In genomic region chr7:148397056-148397455, GRCh38 we compare ENCODE assay signal across 26 cellular contexts.
"Had no signal": no experiment of that assay in that cellular context is flagged by ENCODE, and none has a peak within 500 bp of the region (broad histone marks: within the 10 kb centered on the region; RNA-seq: fewer than 3 reads in every experiment).

No MANE protein-coding gene starts in this region.

- H3K4me3 Mint-ChIP-seq: mesothelial cell of epicardium; nephron; stimulated activated memory B cell treated with anti-CD40 and anti-IgM and Interleukin-4, amounts not matched to agents 10 μg/mL and 1 μg/mL and 100 μg/mL, for 72 hours; type B pancreatic cell had no signal

- H3K9me3 Mint-ChIP-seq: mesothelial cell of epicardium; nephron; stimulated activated memory B cell treated with anti-CD40 and anti-IgM and Interleukin-4, amounts not matched to agents 10 μg/mL and 1 μg/mL and 100 μg/mL, for 72 hours; type B pancreatic cell had no signal

- H3K4me3 ChIP-seq: gastrocnemius medialis, heart left ventricle, hepatocyte, left lung, mucosa of descending colon, ovary, psoas muscle, sigmoid colon, testis, tibial artery had no signal

- H3K4me2 ChIP-seq: hepatocyte had no signal

- H3K79me2 ChIP-seq: hepatocyte had no signal

- H3K9me3 ChIP-seq: gastrocnemius medialis, heart left ventricle, left lung, mucosa of descending colon, ovary, psoas muscle, sigmoid colon, testis, tibial artery had no signal

- H3K27ac Mint-ChIP-seq: mesothelial cell of epicardium, nephron, type B pancreatic cell had no signal

- H3K27ac ChIP-seq: gastrocnemius medialis, heart left ventricle, hepatocyte, left lung, ovary, psoas muscle, sigmoid colon, testis, tibial artery had no signal

- H3K27me3 ChIP-seq: dorsolateral prefrontal cortex, hepatocyte, ovary, testis had no signal

- DNase-seq: dorsolateral prefrontal cortex; effector CD4-positive, alpha-beta T cell; foreskin fibroblast; gastrocnemius medialis; heart left ventricle; left cardiac atrium; left lung; mesenchymal stem cell; mucosa of descending colon; naive B cell; occipital lobe; ovary; posterior cingulate gyrus; psoas muscle; right cardiac atrium; sigmoid colon; stimulated activated CD4-positive, alpha-beta T cell treated with anti-CD3 and anti-CD28 coated beads, Interleukin-4, amount 100 ng/mL, for 4 hours; stimulated activated naive CD8-positive, alpha-beta T cell treated with anti-CD3 and anti-CD28 coated beads, Interleukin-15, Interleukin-2, amounts not matched to agents 100 U/mL and 50 U/mL, for 24 hours; substantia nigra; testis; tibial artery had no signal

- H2AFZ ChIP-seq: hepatocyte had no signal

- H3K36me3 ChIP-seq: gastrocnemius medialis, heart left ventricle, left lung, ovary, sigmoid colon, tibial artery had no signal

- H3K36me3 Mint-ChIP-seq: mesothelial cell of epicardium, type B pancreatic cell had no signal

- H3K4me1 ChIP-seq: gastrocnemius medialis, heart left ventricle, left lung, psoas muscle, sigmoid colon, testis, tibial artery had no signal

- H3K27me3 Mint-ChIP-seq: stimulated activated memory B cell treated with anti-CD40 and anti-IgM and Interleukin-4, amounts not matched to agents 10 μg/mL and 1 μg/mL and 100 μg/mL, for 72 hours had no signal

- ATAC-seq: gastrocnemius medialis; heart left ventricle; left cardiac atrium; left lung; mucosa of descending colon; psoas muscle; right cardiac atrium; stimulated activated memory B cell treated with anti-CD40 and anti-IgM and Interleukin-4, amounts not matched to agents 10 μg/mL and 1 μg/mL and 100 μg/mL, for 72 hours; stimulated activated naive CD8-positive, alpha-beta T cell treated with anti-CD3 and anti-CD28 coated beads, Interleukin-15, Interleukin-2, amounts not matched to agents 100 U/mL and 50 U/mL, for 24 hours had no signal
